In genomic region chr11:129590753-129591475, GRCh38 we compare ENCODE assay signal across 22 cellular contexts.
DNase-seq lines count a peak whose midpoint lies in the region; ATAC-seq, FAIRE-seq and TF ChIP-seq lines count a peak whose summit lies in the region.
"Had no signal": no experiment of that assay in that cellular context is flagged by ENCODE, and none has a peak within 500 bp of the region (broad histone marks: within the 10 kb centered on the region; RNA-seq: fewer than 3 reads in every experiment).

No MANE protein-coding gene starts in this region.

- H3K4me1 Mint-ChIP-seq in activated CD4-positive, alpha-beta memory T cell treated with anti-CD3 and anti-CD28 coated beads, Interleukin-2, amount 10 ng/mL, durations not matched to agents 7 days and 5 days = no peaks in the 10 kb centered on the region
- H3K4me1 Mint-ChIP-seq in activated CD8-positive, alpha-beta T cell treated with anti-CD3 and anti-CD28 coated beads for 36 hours (ENCODE audit: low read depth) = no peaks in the 10 kb centered on the region
- H3K4me1 Mint-ChIP-seq: CD14-positive monocyte had no signal

- H3K18ac ChIP-seq in H1 (ENCODE audit: extremely low read depth, low read length) (no peak overlapping the region), mesendoderm (ENCODE audit: low read length) (peak overlapping the region; percentile 46)

- no peak overlapping the region for H4K91ac ChIP-seq in H1 (replicated peaks; ENCODE audit: insufficient read length, low read length)

- H3K9me3 ChIP-seq in H1 (ENCODE audit: insufficient read depth in 2 of 2, low read depth in 1 of 2, low read length in 1 of 2) = no peaks in the 10 kb centered on the region
- H3K9me3 ChIP-seq in esophagus squamous epithelium = no peaks in the 10 kb centered on the region
- no peaks in the 10 kb centered on the region for H3K9me3 ChIP-seq in tibial artery
- H3K9me3 ChIP-seq: A549 had no signal

- H2BK15ac ChIP-seq in H1 (ENCODE audit: low read length) (no peak overlapping the region; the same call in 1 of the 2 replicates), mesendoderm (replicated peaks; ENCODE audit: low read depth) (no peak overlapping the region)

- no peak overlapping the region; the same call in 1 of the 2 replicates for H4K8ac ChIP-seq in H1 (ENCODE audit: extremely low read depth, insufficient read depth, low read length)
- no peak overlapping the region for H4K8ac ChIP-seq in mesendoderm (ENCODE audit: low read depth, low read length)

- TF ChIP-seq EP300 in H1 (IDR thresholded peaks at IDR 0.05; ENCODE audit: borderline replicate concordance in 1 of 2, low read depth in 2 of 2, low read length in 2 of 2) = no peak

- H3K56ac ChIP-seq in H1 (replicated peaks; ENCODE audit: insufficient read length, low read depth, low read length) (no peak overlapping the region), mesendoderm (ENCODE audit: low read length) (no peak overlapping the region)

- H3K9ac ChIP-seq in H1 (replicated peaks in 1 of 4; ENCODE audit: extremely low read depth in 1 of 4, low read depth in 3 of 4, low read length in 3 of 4) (no peak overlapping the region), mesendoderm (ENCODE audit: low read length) (no peak overlapping the region)

- H3K9me3 Mint-ChIP-seq in activated CD4-positive, alpha-beta memory T cell treated with anti-CD3 and anti-CD28 coated beads, Interleukin-2, amount 10 ng/mL, durations not matched to agents 7 days and 5 days = no peaks in the 10 kb centered on the region
- H3K9me3 Mint-ChIP-seq in activated CD8-positive, alpha-beta T cell treated with anti-CD3 and anti-CD28 coated beads for 36 hours = no peaks in the 10 kb centered on the region
- H3K9me3 Mint-ChIP-seq: CD8-positive, alpha-beta T cell; HFFc6 had no signal

- H3K27me3 ChIP-seq in H1 (replicated peaks in 1 of 4; ENCODE audit: control insufficient read depth in 3 of 4, extremely low read depth in 1 of 4, insufficient read depth in 3 of 4, low read length in 3 of 4) (peaks cover 0 to 2% (median under 1%) of the 10 kb centered on the region in 4 experiments; a peak in 1 of 7 replicates), esophagus squamous epithelium (no peaks in the 10 kb centered on the region), mesendoderm (ENCODE audit: insufficient read depth, low read length, poor library complexity) (no peaks in the 10 kb centered on the region), tibial artery (no peaks in the 10 kb centered on the region)

- H3K4me2 ChIP-seq in H1 (ENCODE audit: insufficient read depth in 1 of 2, low read depth in 2 of 2, low read length in 2 of 2) = no peak overlapping the region
- H3K4me2 ChIP-seq in mesendoderm (ENCODE audit: low read length) = no peak overlapping the region
- H3K4me2 ChIP-seq: A549 had no signal

- no peaks in the 10 kb centered on the region for H3K79me2 ChIP-seq in H1 (ENCODE audit: control insufficient read depth in 1 of 2, insufficient read depth in 2 of 2, low read length in 2 of 2)
- H3K79me2 ChIP-seq in mesendoderm (ENCODE audit: control insufficient read depth, insufficient read depth, low read length) = no peaks in the 10 kb centered on the region

- no peak overlapping the region; the same call in 1 of the 2 replicates for H2BK12ac ChIP-seq in H1 (ENCODE audit: low read depth, low read length)

- FAIRE-seq in H1 (lab: Jason Lieb, UNC) = no peak
- FAIRE-seq: A549, D721Med, GM12892, GM19239 had no signal

- H3K4me3 ChIP-seq in H1 (ENCODE audit: extremely low read depth in 1 of 4, insufficient read depth in 2 of 4, low read depth in 3 of 4, low read length in 4 of 4) (no peak overlapping the region), esophagus squamous epithelium (peak overlapping the region in 2 of 4 donors; percentile 1 to 13), mesendoderm (ENCODE audit: low read length) (no peak overlapping the region), tibial artery (no peak overlapping the region)
- H3K4me3 ChIP-seq: A549 had no signal

- no peak overlapping the region for H2AK5ac ChIP-seq in H1 (ENCODE audit: low read depth, low read length)
- no peak overlapping the region for H2AK5ac ChIP-seq in mesendoderm (ENCODE audit: low read length)

- H3K23ac ChIP-seq in H1 (ENCODE audit: insufficient read length) (no peak overlapping the region), mesendoderm (ENCODE audit: low read length) (no peak overlapping the region)

- H3K14ac ChIP-seq in H1 (ENCODE audit: insufficient read length) = no peak overlapping the region

- WGBS in H1 (ENCODE audit: extremely low coverage in 1 of 2, insufficient coverage in 1 of 2, insufficient read length in 1 of 2, insufficient replicate concordance in 2 of 2, low coverage in 1 of 2, low lambda C conversion rate in 2 of 2, missing lambda C conversion rate in 1 of 2), 2 experiments = 85% methylated on average over 7 of the region's 9 CpGs; no CpG with 5 or more reads in 1 of the 2 experiments
- WGBS in esophagus squamous epithelium, 2 donors = 52 to 57% methylated on average over 8 to 9 of the region's 9 CpGs
- no CpG with 5 or more reads among the region's 9 CpGs for WGBS in mesendoderm (ENCODE audit: extremely low coverage, insufficient coverage, low lambda C conversion rate)

- H3K27ac ChIP-seq in H1 (ENCODE audit: low read depth, low read length) = no peak overlapping the region
- peak overlapping the region; percentile 62 to 86 (median 80) for H3K27ac ChIP-seq in esophagus squamous epithelium
- H3K27ac ChIP-seq in mesendoderm (ENCODE audit: low read depth, low read length) = no peak overlapping the region
- H3K27ac ChIP-seq in tibial artery = no peak overlapping the region
- H3K27ac ChIP-seq: A549 had no signal

- H3K4me1 ChIP-seq in H1 (replicated peaks in 1 of 4; ENCODE audit: control insufficient read depth in 3 of 4, insufficient read depth in 4 of 4, low read length in 3 of 4) = peaks cover 2 to 11% (median 7%) of the 10 kb centered on the region in 4 experiments; a peak in 5 of 7 replicates
- peaks cover 6 to 85% (median 7%) of the 10 kb centered on the region in 3 donors for H3K4me1 ChIP-seq in esophagus squamous epithelium
- H3K4me1 ChIP-seq in mesendoderm (ENCODE audit: control insufficient read depth, low read depth, low read length) = peaks cover 30% of the 10 kb centered on the region
- H3K4me1 ChIP-seq in tibial artery = peaks cover 0 to 6% (median 0%) of the 10 kb centered on the region in 4 donors
- H3K4me1 ChIP-seq: A549 had no signal

- no peak for ATAC-seq in activated CD8-positive, alpha-beta T cell treated with anti-CD3 and anti-CD28 coated beads for 36 hours
- ATAC-seq: A549; CD8-positive, alpha-beta T cell had no signal

- TF ChIP-seq POLR2A in H1 (IDR thresholded peaks at IDR 0.05; ENCODE audit: control extremely low read depth in 1 of 2, low read depth in 2 of 2, low read length in 2 of 2) = no peak
- TF ChIP-seq POLR2A in esophagus squamous epithelium (IDR thresholded peaks at IDR 0.05) = no peak

- no peak for TF ChIP-seq CTCF in H1 (IDR thresholded peaks at IDR 0.05; ENCODE audit: control extremely low read depth in 1 of 3, insufficient read depth in 1 of 3, low read depth in 1 of 3, low read length in 3 of 3)
- TF ChIP-seq CTCF in esophagus squamous epithelium (IDR thresholded peaks at IDR 0.05) = no peak
- TF ChIP-seq CTCF in tibial artery (IDR thresholded peaks at IDR 0.05) = no peak
- no peak for TF ChIP-seq CTCF in activated CD8-positive, alpha-beta T cell treated with anti-CD3 and anti-CD28 coated beads for 36 hours (IDR thresholded peaks at IDR 0.05)

- H3K79me1 ChIP-seq in H1 (ENCODE audit: low read depth, low read length) = no peaks in the 10 kb centered on the region
- no peaks in the 10 kb centered on the region for H3K79me1 ChIP-seq in mesendoderm (ENCODE audit: low read length)

- no peak overlapping the region for H3K4me3 Mint-ChIP-seq in activated CD4-positive, alpha-beta memory T cell treated with anti-CD3 and anti-CD28 coated beads, Interleukin-2, amount 10 ng/mL, durations not matched to agents 7 days and 5 days
- H3K4me3 Mint-ChIP-seq in activated CD8-positive, alpha-beta T cell treated with anti-CD3 and anti-CD28 coated beads for 36 hours = no peak overlapping the region
- H3K4me3 Mint-ChIP-seq: CD14-positive monocyte; CD8-positive, alpha-beta T cell; HFFc6 had no signal

- no peaks in the 10 kb centered on the region for H3K27me3 Mint-ChIP-seq in activated CD4-positive, alpha-beta memory T cell treated with anti-CD3 and anti-CD28 coated beads, Interleukin-2, amount 10 ng/mL, durations not matched to agents 7 days and 5 days
- H3K27me3 Mint-ChIP-seq in activated CD8-positive, alpha-beta T cell treated with anti-CD3 and anti-CD28 coated beads for 36 hours = peaks cover 1% of the 10 kb centered on the region

- H3K36me3 Mint-ChIP-seq in activated CD4-positive, alpha-beta memory T cell treated with anti-CD3 and anti-CD28 coated beads, Interleukin-2, amount 10 ng/mL, durations not matched to agents 7 days and 5 days (ENCODE audit: low read depth) = no peaks in the 10 kb centered on the region
- H3K36me3 Mint-ChIP-seq in activated CD8-positive, alpha-beta T cell treated with anti-CD3 and anti-CD28 coated beads for 36 hours (ENCODE audit: low read depth) = no peaks in the 10 kb centered on the region
- H3K36me3 Mint-ChIP-seq: CD14-positive monocyte; CD8-positive, alpha-beta T cell had no signal

- H3K4ac ChIP-seq in H1 (replicated peaks; ENCODE audit: insufficient read length, low read depth, low read length) (no peak overlapping the region), mesendoderm (ENCODE audit: low read depth, low read length) (no peak overlapping the region)

- H2BK5ac ChIP-seq in H1 (ENCODE audit: low read depth, low read length) (no peak overlapping the region), mesendoderm (ENCODE audit: low read length) (no peak overlapping the region)

- POLR2A ChIA-PET in H1 (lab: Charles Lee; ENCODE audit: partially characterized antibody) = no interaction called here
- POLR2A ChIA-PET in activated CD4-positive, alpha-beta memory T cell treated with anti-CD3 and anti-CD28 coated beads, Interleukin-2, amount 10 ng/mL, durations not matched to agents 7 days and 5 days (lab: Charles Lee) = no interaction called here
- POLR2A ChIA-PET in activated CD8-positive, alpha-beta T cell treated with anti-CD3 and anti-CD28 coated beads for 36 hours (lab: Charles Lee) = no interaction called here

- no peak overlapping the region for H2BK20ac ChIP-seq in H1 (ENCODE audit: low read length)

- no peak overlapping the region for H3K27ac Mint-ChIP-seq in activated CD4-positive, alpha-beta memory T cell treated with anti-CD3 and anti-CD28 coated beads, Interleukin-2, amount 10 ng/mL, durations not matched to agents 7 days and 5 days
- no peak overlapping the region for H3K27ac Mint-ChIP-seq in activated CD8-positive, alpha-beta T cell treated with anti-CD3 and anti-CD28 coated beads for 36 hours
- H3K27ac Mint-ChIP-seq: CD14-positive monocyte; CD8-positive, alpha-beta T cell; HFFc6 had no signal

- no peak overlapping the region for H2AFZ ChIP-seq in H1 (ENCODE audit: low read length)

- no peaks in the 10 kb centered on the region for H3K36me3 ChIP-seq in H1 (ENCODE audit: control insufficient read depth in 2 of 4, insufficient read depth in 4 of 4, low read length in 3 of 4)
- H3K36me3 ChIP-seq in esophagus squamous epithelium = no peaks in the 10 kb centered on the region
- H3K36me3 ChIP-seq in mesendoderm (ENCODE audit: control insufficient read depth, insufficient read depth, low read length) = no peaks in the 10 kb centered on the region
- no peaks in the 10 kb centered on the region for H3K36me3 ChIP-seq in tibial artery

- H4K5ac ChIP-seq in H1 (ENCODE audit: insufficient read length, low read depth, low read length) = no peak overlapping the region
- H4K5ac ChIP-seq in mesendoderm (ENCODE audit: low read length) = no peak overlapping the region

- no peak for TF ChIP-seq RAD21 in H1 (IDR thresholded peaks at IDR 0.05 in 1 of 2, conservative IDR thresholded peaks at IDR 0.05 in 1 of 2; ENCODE audit: low read depth in 2 of 2, low read length in 2 of 2)

- CTCF ChIA-PET in H1 (lab: Charles Lee; ENCODE audit: partially characterized antibody) = interaction anchor here (0.8 to 1.1 kb wide), 6 partner anchors 9 to 159 kb away, joined by 3 to 5 read pairs (median 3); no protein-coding TSS in a partner anchor
- CTCF ChIA-PET in activated CD4-positive, alpha-beta memory T cell treated with anti-CD3 and anti-CD28 coated beads, Interleukin-2, amount 10 ng/mL, durations not matched to agents 7 days and 5 days (lab: Charles Lee) = no interaction called here
- CTCF ChIA-PET in activated CD8-positive, alpha-beta T cell treated with anti-CD3 and anti-CD28 coated beads for 36 hours (lab: Charles Lee) = no interaction called here

- intact Hi-C loops in esophagus squamous epithelium (cut with DNase I) (no loop called here), tibial artery (cut with DNase I; ENCODE audit: low total_unique reads) (no loop called here)
- intact Hi-C loops in activated CD8-positive, alpha-beta T cell treated with anti-CD3 and anti-CD28 coated beads for 36 hours (cut with micrococcal nuclease) = no loop called here

- no peaks in the 10 kb centered on the region for H4K20me1 ChIP-seq in H1 (replicated peaks in 1 of 2; ENCODE audit: control insufficient read depth in 1 of 2, insufficient read depth in 2 of 2, low read length in 2 of 2)

- no peaks in the 10 kb centered on the region; the same call in 1 of the 2 replicates for H3K23me2 ChIP-seq in H1 (ENCODE audit: low read depth, low read length)

- peak; percentile 12 for DNase-seq in RPMI8226
- no peak for DNase-seq in H1 (ENCODE audit: low read depth in 1 of 2, low spot score in 2 of 2)
- no peak for DNase-seq in esophagus squamous epithelium (lab: John Stamatoyannopoulos, UW)
- DNase-seq in mesendoderm = peak; percentile 69
- no peak for DNase-seq in AG08396 (ENCODE audit: low spot score)
- DNase-seq in activated CD4-positive, alpha-beta memory T cell treated with anti-CD3 and anti-CD28 coated beads, Interleukin-2, amount 10 ng/mL, durations not matched to agents 7 days and 5 days = no peak
- DNase-seq in tibial artery = no peak
- DNase-seq in activated CD8-positive, alpha-beta T cell treated with anti-CD3 and anti-CD28 coated beads for 36 hours = no peak
- DNase-seq: CD8-positive, alpha-beta T cell; COR-L47; DMS153; DMS79 treated with DMSO at 0.1 percent for 48 hours; EL; GDM1; GOT3; HCEC 1CT; HFFc6 had no signal

- H2BK120ac ChIP-seq in H1 (replicated peaks; ENCODE audit: low read depth, low read length) (no peak overlapping the region), mesendoderm (ENCODE audit: low read depth, low read length) (no peak overlapping the region)

Comparison
In these comparisons a context has a peak if more than half of its experiments do, and no peak if none do; other contexts are left out.
1. DNase-seq: peak in RPMI8226 (single experiment) and mesendoderm (single experiment); none in H1 (0 of 2), esophagus squamous epithelium (single experiment), AG08396 (single experiment), activated CD4-positive, alpha-beta memory T cell treated with anti-CD3 and anti-CD28 coated beads, Interleukin-2, amount 10 ng/mL, durations not matched to agents 7 days and 5 days (single experiment), tibial artery (0 of 2) and activated CD8-positive, alpha-beta T cell treated with anti-CD3 and anti-CD28 coated beads for 36 hours (single experiment).
2. H3K27ac ChIP-seq: peak in esophagus squamous epithelium (4 of 4); none in H1 (single experiment), mesendoderm (single experiment) and tibial artery (0 of 2).